In genomic region chr6:100451577-100451976, GRCh38 we compare ENCODE assay signal across 29 cellular contexts. TPM values are rescaled to one million over a fixed set of nuclear protein-coding genes. Genes with fewer than 3 reads are reported as not detected.
"Had no signal": no experiment of that assay in that cellular context is flagged by ENCODE, and none has a peak within 500 bp of the region (broad histone marks: within the 10 kb centered on the region; RNA-seq: fewer than 3 reads in every experiment).

No MANE protein-coding gene starts in this region.

- H3K36me3 ChIP-seq: colonic mucosa, esophagus squamous epithelium, gastrocnemius medialis, gastroesophageal sphincter, heart left ventricle, heart right ventricle had no signal

- H3K4me2 ChIP-seq: hepatocyte had no signal

- H3K79me2 ChIP-seq: hepatocyte had no signal

- H2AFZ ChIP-seq: hepatocyte had no signal

- H3K4me3 ChIP-seq: colonic mucosa, coronary artery, dorsolateral prefrontal cortex, esophagus squamous epithelium, gastrocnemius medialis, gastroesophageal sphincter, heart left ventricle, heart right ventricle, hepatocyte had no signal

- H3K9me3 ChIP-seq: colonic mucosa, gastrocnemius medialis, heart left ventricle, heart right ventricle had no signal

- DNase-seq: colonic mucosa; cortex of kidney; dermis blood vessel endothelial cell; dorsolateral prefrontal cortex; effector CD4-positive, alpha-beta T cell; effector CD8-positive, alpha-beta T cell; effector memory CD4-positive, alpha-beta T cell; effector memory CD8-positive, alpha-beta T cell; endodermal cell; erythroblast; esophagus squamous epithelium; foreskin keratinocyte; foreskin melanocyte; gastrocnemius medialis; glutamatergic neuron; head of caudate nucleus; heart left ventricle; heart right ventricle had no signal

- H3K4me1 ChIP-seq: colonic mucosa, foreskin keratinocyte had no signal

- H3K27ac ChIP-seq: colonic mucosa, coronary artery, dorsolateral prefrontal cortex, epithelial cell of prostate, esophagus squamous epithelium, foreskin keratinocyte, gastrocnemius medialis, gastroesophageal sphincter, heart left ventricle, heart right ventricle, hepatocyte had no signal

- ATAC-seq: effector memory CD8-positive, alpha-beta T cell; esophagus mucosa; foreskin keratinocyte; gastrocnemius medialis; gastroesophageal sphincter; heart left ventricle; heart right ventricle had no signal

RNA-seq across cellular contexts. Expression of gene SIM1, which starts 13.1 kb away (rescaled TPM):
- total RNA-seq: dermis microvascular lymphatic vessel endothelial cell, dorsolateral prefrontal cortex, esophagus mucosa, fibroblast of lung, fibroblast of villous mesenchyme, foreskin keratinocyte, frontal cortex, gastroesophageal sphincter, glomerular endothelial cell, heart right ventricle had no signal
- polyA plus RNA-seq: esophagus, fibroblast of lung, foreskin keratinocyte, heart left ventricle, heart right ventricle, hepatocyte had no signal
